In the genomic region with DNA sequence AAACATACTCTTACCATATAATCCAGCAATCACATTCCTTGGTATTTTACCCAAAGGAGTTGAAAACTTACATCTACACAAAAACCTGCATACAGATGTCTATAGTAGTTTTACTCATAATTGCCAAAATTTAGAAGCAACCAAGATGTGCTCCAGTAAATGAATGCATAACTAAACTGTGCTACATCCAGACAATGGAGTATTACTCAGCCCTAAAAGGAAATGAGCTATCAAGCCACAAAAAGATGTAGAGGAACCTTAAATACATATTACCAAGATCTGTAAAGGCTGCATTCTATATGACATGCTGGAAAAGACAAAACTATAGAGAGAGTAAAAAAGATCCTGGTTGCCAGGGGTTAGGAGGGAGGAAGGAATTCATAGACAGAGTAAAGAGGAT, we compare ENCODE assay signal across 2 cellular contexts.
TF ChIP-seq lines count a peak whose summit lies in the region.

No MANE protein-coding gene starts in this region.

TF ChIP-seq in endothelial cell of umbilical vein, 7 proteins besides CTCF, POLR2A, EP300 and RAD21:
- no peak for TF ChIP-seq JUN (IDR thresholded peaks at IDR 0.05; ENCODE audit: borderline replicate concordance, insufficient read depth, insufficient read length, low read depth)
- no peak for TF ChIP-seq GATA2 (IDR thresholded peaks at IDR 0.05; ENCODE audit: insufficient read depth, insufficient read length, low read depth, low read length)
- no peak for TF ChIP-seq POLR2AphosphoS5 (IDR thresholded peaks at IDR 0.05; ENCODE audit: insufficient read depth, low read depth, low read length)
- no peak for TF ChIP-seq EZH2 (IDR thresholded peaks at IDR 0.05; ENCODE audit: borderline replicate concordance, low read depth, low read length, severe bottlenecking)
- no peak for TF ChIP-seq MAX (IDR thresholded peaks at IDR 0.05; ENCODE audit: insufficient read depth, insufficient read length)
- TF ChIP-seq FOS (IDR thresholded peaks at IDR 0.05; ENCODE audit: borderline replicate concordance, insufficient read depth, low read length), result no peak
- no peak for TF ChIP-seq MYC (IDR thresholded peaks at IDR 0.05; ENCODE audit: low read depth, low read length)

TF ChIP-seq in HepG2, 621 proteins besides CTCF, POLR2A, EP300 and RAD21:
- no peak for TF ChIP-seq SIX4 (CRISPR knock-in tag; IDR thresholded peaks at IDR 0.05)
- TF ChIP-seq ATAD3A (CRISPR knock-in tag; IDR thresholded peaks at IDR 0.05), result no peak
- no peak for TF ChIP-seq HNRNPH1 (optimal IDR thresholded peaks at IDR 0.05; ENCODE audit: low read depth, low read length)
- TF ChIP-seq ZNF782 (CRISPR knock-in tag; IDR thresholded peaks at IDR 0.05; ENCODE audit: borderline replicate concordance), result no peak
- TF ChIP-seq TRIM24 (CRISPR knock-in tag; IDR thresholded peaks at IDR 0.05), result no peak
- TF ChIP-seq SRY (CRISPR knock-in tag; IDR thresholded peaks at IDR 0.05), result no peak
- TF ChIP-seq, protein P1, sequence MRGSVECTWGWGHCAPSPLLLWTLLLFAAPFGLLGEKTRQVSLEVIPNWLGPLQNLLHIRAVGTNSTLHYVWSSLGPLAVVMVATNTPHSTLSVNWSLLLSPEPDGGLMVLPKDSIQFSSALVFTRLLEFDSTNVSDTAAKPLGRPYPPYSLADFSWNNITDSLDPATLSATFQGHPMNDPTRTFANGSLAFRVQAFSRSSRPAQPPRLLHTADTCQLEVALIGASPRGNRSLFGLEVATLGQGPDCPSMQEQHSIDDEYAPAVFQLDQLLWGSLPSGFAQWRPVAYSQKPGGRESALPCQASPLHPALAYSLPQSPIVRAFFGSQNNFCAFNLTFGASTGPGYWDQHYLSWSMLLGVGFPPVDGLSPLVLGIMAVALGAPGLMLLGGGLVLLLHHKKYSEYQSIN (CRISPR knock-in tag; IDR thresholded peaks at IDR 0.05; ENCODE audit: borderline replicate concordance), result no peak
- TF ChIP-seq ZNF737 (CRISPR knock-in tag; IDR thresholded peaks at IDR 0.05; ENCODE audit: borderline replicate concordance), result no peak
- TF ChIP-seq ZNF841 (CRISPR knock-in tag; IDR thresholded peaks at IDR 0.05; ENCODE audit: borderline replicate concordance), result no peak
- TF ChIP-seq HMG20B (CRISPR knock-in tag; conservative IDR thresholded peaks at IDR 0.05), result no peak
- no peak for TF ChIP-seq ZKSCAN8 (CRISPR knock-in tag; IDR thresholded peaks at IDR 0.05; ENCODE audit: borderline replicate concordance)
- TF ChIP-seq CREB1 (IDR thresholded peaks at IDR 0.05), result no peak
- no peak for TF ChIP-seq CREB1 (CRISPR knock-in tag; IDR thresholded peaks at IDR 0.05)
TF ChIP-seq in HepG2: peak in this region for 0.
